ENCODE assay signal across 31 cellular contexts in the genomic region with DNA sequence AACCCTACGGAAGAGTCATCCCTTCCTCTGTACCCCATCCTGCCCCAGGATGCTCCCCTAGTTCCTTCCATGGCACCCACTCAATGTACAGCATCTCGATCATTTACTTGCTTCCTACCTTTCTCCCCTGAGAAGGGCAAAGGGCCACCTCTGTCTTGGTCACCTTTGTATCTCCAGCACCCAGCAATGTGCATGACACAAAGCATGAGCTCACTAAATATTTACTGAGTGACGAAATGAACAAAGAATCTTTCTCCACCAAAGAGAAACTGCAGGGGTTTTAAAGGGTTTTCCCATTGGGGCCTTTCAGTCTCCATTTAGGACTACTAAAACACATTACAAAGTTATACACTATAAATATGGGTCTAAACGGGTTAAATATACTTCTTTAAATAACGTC. TPM values are rescaled to one million over a fixed set of nuclear protein-coding genes. Genes with fewer than 3 reads are reported as not detected.
A peak's percentile ranks its signal among the peaks of the same experiment; 100 is the strongest.
DNase-seq lines count a peak whose midpoint lies in the region; FAIRE-seq and TF ChIP-seq lines count a peak whose summit lies in the region.
"Had no signal": no experiment of that assay in that cellular context is flagged by ENCODE, and none has a peak within 500 bp of the region (broad histone marks: within the 10 kb centered on the region; RNA-seq: fewer than 3 reads in every experiment).

No MANE protein-coding gene starts in this region.

- FAIRE-seq in bronchial epithelial cell (lab: Jason Lieb, UNC): no peak

- H3K27me3 ChIP-seq in bronchial epithelial cell (ENCODE audit: control insufficient read depth, insufficient read depth, low read length): no peaks in the 10 kb centered on the region
- H3K27me3 ChIP-seq: BLaER1 treated with 17β-estradiol and CSF1 and Interleukin-3, amounts not matched to agents 10 nM and 100 nM; left lung; MG63; right atrium auricular region; SJCRH30; uterus had no signal

- H3K4me1 Mint-ChIP-seq in activated naive CD4-positive, alpha-beta T cell treated with anti-CD3 and anti-CD28 coated beads for 36 hours (ENCODE audit: low read depth): peaks cover 41% of the 10 kb centered on the region
- peaks cover 2% of the 10 kb centered on the region for H3K4me1 Mint-ChIP-seq in progenitor cell of endocrine pancreas (ENCODE audit: low read depth)

- peaks cover 47% of the 10 kb centered on the region for H3K36me3 Mint-ChIP-seq in activated naive CD4-positive, alpha-beta T cell treated with anti-CD3 and anti-CD28 coated beads for 36 hours (ENCODE audit: low read depth)
- H3K36me3 Mint-ChIP-seq in progenitor cell of endocrine pancreas (ENCODE audit: insufficient read depth): peaks cover 27% of the 10 kb centered on the region

- no peak for TF ChIP-seq CTCF in bronchial epithelial cell (IDR thresholded peaks at IDR 0.05; ENCODE audit: insufficient read depth, low read length, severe bottlenecking)
- no peak for TF ChIP-seq CTCF in progenitor cell of endocrine pancreas (IDR thresholded peaks at IDR 0.05; ENCODE audit: unreplicated experiment)

- H3K36me3 ChIP-seq in bronchial epithelial cell (ENCODE audit: control insufficient read depth, insufficient read depth, low read length): peaks cover 7% of the 10 kb centered on the region
- H3K36me3 ChIP-seq: uterus had no signal

- H3K27me3 Mint-ChIP-seq in activated naive CD4-positive, alpha-beta T cell treated with anti-CD3 and anti-CD28 coated beads for 36 hours (ENCODE audit: low read depth): no peaks in the 10 kb centered on the region
- no peaks in the 10 kb centered on the region for H3K27me3 Mint-ChIP-seq in progenitor cell of endocrine pancreas
- H3K27me3 Mint-ChIP-seq: activated CD4-positive, alpha-beta T cell treated with anti-CD3 and anti-CD28 coated beads, Interleukin-2, amount 10 ng/mL, durations not matched to agents 7 days and 5 days; central memory CD8-positive, alpha-beta T cell had no signal

- intact Hi-C loops in activated naive CD4-positive, alpha-beta T cell treated with anti-CD3 and anti-CD28 coated beads for 36 hours (cut with micrococcal nuclease): no loop called here

- CTCF ChIA-PET in activated naive CD4-positive, alpha-beta T cell treated with anti-CD3 and anti-CD28 coated beads for 36 hours (lab: Charles Lee): interaction anchor here (0.6 to 1.2 kb wide), 2 partner anchors 135 to 291 kb away, joined by 3 read pairs; no protein-coding TSS in a partner anchor

- no peak for DNase-seq in activated naive CD4-positive, alpha-beta T cell treated with anti-CD3 and anti-CD28 coated beads for 36 hours
- DNase-seq in activated naive CD4-positive, alpha-beta T cell treated with anti-CD3 and anti-CD28 coated beads, Interleukin-2, amount 50 U/mL, for 16 hours: no peak
- DNase-seq in HuH-7 (ENCODE audit: low spot score): peak; percentile 40
- peak; percentile 17 for DNase-seq in bronchial epithelial cell (ENCODE audit: low read depth)
- no peak for DNase-seq in progenitor cell of endocrine pancreas (ENCODE audit: low spot score, unreplicated experiment)
- no peak for DNase-seq in AG08395 (ENCODE audit: low spot score)
- no peak for DNase-seq in NCI-H2081 treated with DMSO at 0.1 percent for 48 hours (lab: John Stamatoyannopoulos, UW)
- DNase-seq: activated CD4-positive, alpha-beta T cell treated with anti-CD3 and anti-CD28 coated beads, Interleukin-2, amount 10 ng/mL, durations not matched to agents 7 days and 5 days; dermis blood vessel endothelial cell; DMS79; endodermal cell; left lung; MG63; NCI-H1105; NCI-H187; NCI-H2171; NCI-H82; RPMI8226; SJCRH30; stimulated activated naive CD4-positive, alpha-beta T cell; T-helper 9 cell; uterus had no signal

- H3K27ac Mint-ChIP-seq in activated naive CD4-positive, alpha-beta T cell treated with anti-CD3 and anti-CD28 coated beads for 36 hours: peak overlapping the region; percentile 69
- peak overlapping the region; percentile 76 for H3K27ac Mint-ChIP-seq in progenitor cell of endocrine pancreas
- H3K27ac Mint-ChIP-seq: activated CD4-positive, alpha-beta T cell treated with anti-CD3 and anti-CD28 coated beads, Interleukin-2, amount 10 ng/mL, durations not matched to agents 7 days and 5 days; activated T-helper 2 cell treated with anti-CD3 and anti-CD28 coated beads, Interferon-gamma antibody, Interleukin-2, Interleukin-4, amounts not matched to agents 10 μg/mL and 5 μg/mL and 100 μg/mL, durations not matched to agents 14 hours and 24 hours and 36 hours; endodermal cell had no signal

- no peaks in the 10 kb centered on the region for H3K9me3 Mint-ChIP-seq in activated naive CD4-positive, alpha-beta T cell treated with anti-CD3 and anti-CD28 coated beads for 36 hours
- no peaks in the 10 kb centered on the region for H3K9me3 Mint-ChIP-seq in progenitor cell of endocrine pancreas (ENCODE audit: low read depth)
- H3K9me3 Mint-ChIP-seq: activated CD4-positive, alpha-beta T cell treated with anti-CD3 and anti-CD28 coated beads, Interleukin-2, amount 10 ng/mL, durations not matched to agents 7 days and 5 days; activated T-helper 2 cell treated with anti-CD3 and anti-CD28 coated beads, Interferon-gamma antibody, Interleukin-2, Interleukin-4, amounts not matched to agents 10 μg/mL and 5 μg/mL and 100 μg/mL, durations not matched to agents 14 hours and 24 hours and 36 hours; central memory CD8-positive, alpha-beta T cell; endodermal cell had no signal

- no peak overlapping the region for H3K4me3 ChIP-seq in bronchial epithelial cell (ENCODE audit: low read depth, low read length)
- H3K4me3 ChIP-seq: BLaER1 treated with 17β-estradiol and CSF1 and Interleukin-3, amounts not matched to agents 10 nM and 100 nM; left lung; MG63; right atrium auricular region; SJCRH30; smooth muscle cell; uterus had no signal

- peak overlapping the region; percentile 47 for H3K4me3 Mint-ChIP-seq in activated naive CD4-positive, alpha-beta T cell treated with anti-CD3 and anti-CD28 coated beads for 36 hours
- H3K4me3 Mint-ChIP-seq in progenitor cell of endocrine pancreas (ENCODE audit: low read depth): no peak overlapping the region
- H3K4me3 Mint-ChIP-seq: activated CD4-positive, alpha-beta T cell treated with anti-CD3 and anti-CD28 coated beads, Interleukin-2, amount 10 ng/mL, durations not matched to agents 7 days and 5 days; central memory CD8-positive, alpha-beta T cell; endodermal cell had no signal

RNA-seq across cellular contexts. Expression of gene ATG14, which starts 30.6 kb away (rescaled TPM):
- 1 to 10 TPM; 4.6 to 4.9 TPM for total RNA-seq in activated naive CD4-positive, alpha-beta T cell treated with anti-CD3 and anti-CD28 coated beads for 36 hours
- total RNA-seq in bronchial epithelial cell: 9.3 and 10.5 TPM in 2 replicates
- 14.9 and 15.0 TPM in 2 replicates for total RNA-seq in progenitor cell of endocrine pancreas

RNA-seq across cellular contexts. Expression of gene TBPL2, which starts 59.4 kb away (rescaled TPM):
- not detected for total RNA-seq in activated naive CD4-positive, alpha-beta T cell treated with anti-CD3 and anti-CD28 coated beads for 36 hours
- total RNA-seq in bronchial epithelial cell (not detected in 2 replicates), progenitor cell of endocrine pancreas (not detected in 2 replicates)
- total RNA-seq: activated CD4-positive, alpha-beta T cell treated with anti-CD3 and anti-CD28 coated beads, Interleukin-2, amount 10 ng/mL, durations not matched to agents 7 days and 5 days; activated T-helper 2 cell treated with anti-CD3 and anti-CD28 coated beads, Interferon-gamma antibody, Interleukin-2, Interleukin-4, amounts not matched to agents 10 μg/mL and 5 μg/mL and 100 μg/mL, durations not matched to agents 14 hours and 24 hours and 36 hours; dermis blood vessel endothelial cell; endodermal cell; HT1080; left lung; mesenteric fat pad; NCI-H460; right atrium auricular region; SJCRH30; smooth muscle cell; temporal lobe; uterus had no signal

Comparison
In these comparisons a context has a peak if more than half of its experiments do, and no peak if none do; other contexts are left out.
1. DNase-seq: peak in HuH-7 (single experiment) and bronchial epithelial cell (single experiment); none in activated naive CD4-positive, alpha-beta T cell treated with anti-CD3 and anti-CD28 coated beads for 36 hours (single experiment), activated naive CD4-positive, alpha-beta T cell treated with anti-CD3 and anti-CD28 coated beads, Interleukin-2, amount 50 U/mL, for 16 hours (single experiment), progenitor cell of endocrine pancreas (single experiment), AG08395 (single experiment) and NCI-H2081 treated with DMSO at 0.1 percent for 48 hours (single experiment).